Comparison of ENCODE assay signal across 1 cellular context in genomic region chr17:31499771-31500554, GRCh38.
TF ChIP-seq lines count a peak whose summit lies in the region.

No MANE protein-coding gene starts in this region.

TF ChIP-seq in HepG2, 621 proteins besides CTCF, POLR2A, EP300 and RAD21 (continued from another document and continues in another):
- peak; percentile 68 for TF ChIP-seq ZNF609 (CRISPR knock-in tag; IDR thresholded peaks at IDR 0.05; ENCODE audit: borderline replicate concordance)
- no peak for TF ChIP-seq TOPORS (CRISPR knock-in tag; IDR thresholded peaks at IDR 0.05)
- TF ChIP-seq ZNF589 (CRISPR knock-in tag; conservative IDR thresholded peaks at IDR 0.05): no peak
- TF ChIP-seq KDM5A (IDR thresholded peaks at IDR 0.05; ENCODE audit: borderline replicate concordance, low read length): no peak; the same call in 1 of the 2 replicates
- TF ChIP-seq ZNF280B (CRISPR knock-in tag; IDR thresholded peaks at IDR 0.05; ENCODE audit: borderline replicate concordance): no peak; the same call in 1 of the 2 replicates
- TF ChIP-seq YY1 (IDR thresholded peaks at IDR 0.05; ENCODE audit: insufficient read depth, insufficient replicate concordance, low read depth, low read length): no peak
- TF ChIP-seq ZNF510 (CRISPR knock-in tag; IDR thresholded peaks at IDR 0.05; ENCODE audit: low read depth): no peak
- TF ChIP-seq CAMTA2 (CRISPR knock-in tag; IDR thresholded peaks at IDR 0.05; ENCODE audit: borderline replicate concordance): no peak
- no peak for TF ChIP-seq RXRB (CRISPR knock-in tag; IDR thresholded peaks at IDR 0.05; ENCODE audit: borderline replicate concordance)
- peak; percentile 71; the same call in 1 of the 2 replicates for TF ChIP-seq ZNF235 (CRISPR knock-in tag; IDR thresholded peaks at IDR 0.05; ENCODE audit: borderline replicate concordance)
- no peak for TF ChIP-seq ZMAT5 (CRISPR knock-in tag; IDR thresholded peaks at IDR 0.05; ENCODE audit: borderline replicate concordance, low read depth)
- no peak for TF ChIP-seq GRHL1 (CRISPR knock-in tag; conservative IDR thresholded peaks at IDR 0.05)
- TF ChIP-seq ZNF460 (CRISPR knock-in tag; IDR thresholded peaks at IDR 0.05; ENCODE audit: borderline replicate concordance): no peak
- TF ChIP-seq THAP9 (CRISPR knock-in tag; IDR thresholded peaks at IDR 0.05; ENCODE audit: borderline replicate concordance): no peak
- TF ChIP-seq ZFP91 (CRISPR knock-in tag; IDR thresholded peaks at IDR 0.05; ENCODE audit: borderline replicate concordance): no peak
- no peak for TF ChIP-seq ZNF543 (CRISPR knock-in tag; IDR thresholded peaks at IDR 0.05)
- TF ChIP-seq KLF15 (CRISPR knock-in tag; IDR thresholded peaks at IDR 0.05; ENCODE audit: borderline replicate concordance): no peak
- TF ChIP-seq ZMYM2 (CRISPR knock-in tag; IDR thresholded peaks at IDR 0.05): 0 out of 2 replicates have a peak, but pooled peaks have one; percentile 40
- TF ChIP-seq ZNF275 (CRISPR knock-in tag; IDR thresholded peaks at IDR 0.05; ENCODE audit: borderline replicate concordance): no peak
- no peak for TF ChIP-seq NFAT5 (CRISPR knock-in tag; IDR thresholded peaks at IDR 0.05)
- peak; percentile 37; the same call in 1 of the 2 replicates for TF ChIP-seq ZNF570 (CRISPR knock-in tag; IDR thresholded peaks at IDR 0.05; ENCODE audit: borderline replicate concordance)
- TF ChIP-seq GATAD1 (CRISPR knock-in tag; IDR thresholded peaks at IDR 0.05): no peak
- TF ChIP-seq PAXIP1 (CRISPR knock-in tag; conservative IDR thresholded peaks at IDR 0.05): peak; percentile 82
- TF ChIP-seq ZNF484 (CRISPR knock-in tag; IDR thresholded peaks at IDR 0.05; ENCODE audit: borderline replicate concordance, low read depth): no peak
- 0 out of 2 replicates have a peak, but pooled peaks have one; percentile 39 for TF ChIP-seq ARNT2 (CRISPR knock-in tag; IDR thresholded peaks at IDR 0.05; ENCODE audit: low read depth)
